In genomic region chr2:234953116-234954031, GRCh38 we compare ENCODE assay signal across 8 cellular contexts. TPM values are rescaled to one million over a fixed set of nuclear protein-coding genes. Genes with fewer than 3 reads are reported as not detected.
A peak's percentile ranks its signal among the peaks of the same experiment; 100 is the strongest.
DNase-seq lines count a peak whose midpoint lies in the region; ATAC-seq and TF ChIP-seq lines count a peak whose summit lies in the region.

No MANE protein-coding gene starts in this region.

- H3K27ac Mint-ChIP-seq in activated naive CD4-positive, alpha-beta T cell treated with anti-CD3 and anti-CD28 coated beads, Interleukin-2, amount 50 U/mL, for 72 hours: no peak overlapping the region

- H3K4me1 ChIP-seq in heart right ventricle: peaks cover 3 to 60% (median 46%) of the 10 kb centered on the region in 9 donors

- no peaks in the 10 kb centered on the region for H3K9me3 ChIP-seq in heart right ventricle

- intact Hi-C loops in heart right ventricle (cut with DNase I) (loop anchor here in 8 of 10 donors (1.0 to 10.0 kb wide), 8 partner anchors 26 to 101 kb away; no protein-coding TSS in a partner anchor), Right ventricle myocardium inferior (cut with DNase I) (loop anchor here (2.0 to 5.0 kb wide), 4 partner anchors 29 to 271 kb away; no protein-coding TSS in a partner anchor)

- H3K27me3 ChIP-seq in heart right ventricle: peaks cover 0 to 42% (median 0%) of the 10 kb centered on the region in 7 donors

- 52 to 57% methylated on average over 20 of the region's 20 CpGs for WGBS in heart right ventricle, 2 donors

- H3K9me3 Mint-ChIP-seq in activated naive CD4-positive, alpha-beta T cell treated with anti-CD3 and anti-CD28 coated beads, Interleukin-2, amount 50 U/mL, for 72 hours: no peaks in the 10 kb centered on the region

- peak overlapping the region; percentile 2 to 92 (median 83) for H3K27ac ChIP-seq in heart right ventricle
- H3K27ac ChIP-seq in coronary artery: peak overlapping the region; percentile 65 to 85

- ATAC-seq in heart right ventricle (peak in 1 of 8 donors; percentile 19), Right ventricle myocardium inferior (no peak), HG03378 (IDR thresholded peaks at IDR 0.05; ENCODE audit: unreplicated experiment) (no peak), HG03442 (IDR thresholded peaks at IDR 0.05; ENCODE audit: unreplicated experiment) (no peak)
- no peak for ATAC-seq in activated naive CD4-positive, alpha-beta T cell treated with anti-CD3 and anti-CD28 coated beads, Interleukin-2, amount 50 U/mL, for 72 hours

- no peak for DNase-seq in heart right ventricle
- DNase-seq in Right ventricle myocardium inferior (ENCODE audit: missing footprints): no peak
- DNase-seq in coronary artery (ENCODE audit: low spot score): no peak
- DNase-seq in midbrain (lab: John Stamatoyannopoulos, UW): peak; percentile 49
- DNase-seq in LoVo (ENCODE audit: low spot score): no peak
- no peak for DNase-seq in activated naive CD4-positive, alpha-beta T cell treated with anti-CD3 and anti-CD28 coated beads, Interleukin-2, amount 50 U/mL, for 72 hours (ENCODE audit: low spot score in 2 of 2)

- H3K36me3 Mint-ChIP-seq in activated naive CD4-positive, alpha-beta T cell treated with anti-CD3 and anti-CD28 coated beads, Interleukin-2, amount 50 U/mL, for 72 hours: no peaks in the 10 kb centered on the region

- peak overlapping the region; percentile 56 to 95 (median 77) for H3K4me3 ChIP-seq in heart right ventricle
- H3K4me3 ChIP-seq in coronary artery: peak overlapping the region; percentile 92

- TF ChIP-seq CTCF in heart right ventricle (IDR thresholded peaks at IDR 0.05): no peak
- no peak for TF ChIP-seq CTCF in coronary artery (IDR thresholded peaks at IDR 0.05)

- no peaks in the 10 kb centered on the region for H3K36me3 ChIP-seq in heart right ventricle

RNA-seq across cellular contexts. Expression of gene SH3BP4, which starts 1.6 kb away (rescaled TPM):
- 10 to 100 TPM in 6 of 10 donors, 1 to 10 TPM in 4; 6.3 to 14.2 (median 10.8) TPM for total RNA-seq in heart right ventricle
- polyA plus RNA-seq in heart right ventricle: 10 to 100 TPM in 1 of 2 donors, 1 to 10 TPM in 1; 8.7 to 15.3 TPM
- 9.3 TPM for total RNA-seq in Right ventricle myocardium inferior
- total RNA-seq in activated naive CD4-positive, alpha-beta T cell treated with anti-CD3 and anti-CD28 coated beads, Interleukin-2, amount 50 U/mL, for 72 hours: under 1 TPM in 1 of 2 donors, not detected in 1; 0.31 TPM
